ENCODE assay signal across 21 cellular contexts in genomic region chr3:42686832-42687650, GRCh38. TPM values are rescaled to one million over a fixed set of nuclear protein-coding genes. Genes with fewer than 3 reads are reported as not detected.
DNase-seq lines count a peak whose midpoint lies in the region; ATAC-seq, FAIRE-seq and TF ChIP-seq lines count a peak whose summit lies in the region.
"Had no signal": no experiment of that assay in that cellular context is flagged by ENCODE, and none has a peak within 500 bp of the region (broad histone marks: within the 10 kb centered on the region; RNA-seq: fewer than 3 reads in every experiment).

No MANE protein-coding gene starts in this region.

- TF ChIP-seq POLR2A in K562 (conservative IDR thresholded peaks at IDR 0.05): no peak

- DNase-seq in left cardiac atrium (peak; percentile 9), left ventricle myocardium superior (no peak), K562 (ENCODE audit: extremely low read depth in 1 of 4, low spot score in 3 of 4) (no peak), upper lobe of right lung (peak; percentile 27)
- DNase-seq: ACHN, AML-193, DMS79, GOT3, KG1, NCI-H1694 treated with DMSO at 0.1 percent for 48 hours, NCI-H774, SHP77 treated with DMSO at 0.1 percent for 48 hours had no signal

- no peak for TF ChIP-seq RAD21 in K562 (CRISPR knock-in tag; conservative IDR thresholded peaks at IDR 0.05 in 1 of 2, IDR thresholded peaks at IDR 0.05 in 1 of 2)

- H3K36me3 Mint-ChIP-seq in nephron (ENCODE audit: low read depth): no peaks in the 10 kb centered on the region
- H3K36me3 Mint-ChIP-seq: CD14-positive monocyte had no signal

- peak overlapping the region; percentile 6 to 80 (median 79) for H3K4me3 Mint-ChIP-seq in nephron

- H3K9me3 Mint-ChIP-seq in nephron: no peaks in the 10 kb centered on the region

- no peak overlapping the region for H3K9ac ChIP-seq in K562 (ENCODE audit: insufficient read depth in 1 of 2, low read depth in 2 of 2, low read length in 2 of 2)

- H3K4me2 ChIP-seq in K562 (ENCODE audit: insufficient read depth, low read length): no peak overlapping the region

- peaks cover 24% of the 10 kb centered on the region for H3K27me3 Mint-ChIP-seq in nephron (ENCODE audit: low read depth)

- intact Hi-C loops in left cardiac atrium (cut with DNase I) (no loop called here), left ventricle myocardium superior (cut with micrococcal nuclease) (no loop called here), K562 (cut with micrococcal nuclease) (no loop called here), upper lobe of right lung (cut with DNase I) (no loop called here)

- in situ Hi-C loops in K562 (cut with MboI): no loop called here

- BruUV-seq in K562 (replicated peaks; lab: Mats Ljungman, UMichigan): no TSS peak

- peaks cover 36 to 75% of the 10 kb centered on the region in 2 experiments for H3K27me3 ChIP-seq in K562 (ENCODE audit: control insufficient read depth in 2 of 2, insufficient read depth in 2 of 2, low read length in 2 of 2)
- peaks cover 8% of the 10 kb centered on the region for H3K27me3 ChIP-seq in upper lobe of right lung

- no peak overlapping the region for H2AFZ ChIP-seq in K562 (ENCODE audit: low read depth, low read length)

- TF ChIP-seq CTCF in K562 (IDR thresholded peaks at IDR 0.05 in 2 of 3, conservative IDR thresholded peaks at IDR 0.05 in 1 of 3; ENCODE audit: insufficient read depth in 2 of 3, low read depth in 1 of 3, low read length in 3 of 3) (no peak), nephron (IDR thresholded peaks at IDR 0.05; ENCODE audit: unreplicated experiment in 3 of 3) (no peak), upper lobe of right lung (IDR thresholded peaks at IDR 0.05) (no peak)

- peaks cover 17% of the 10 kb centered on the region; the same call in 1 of the 2 replicates for H4K20me1 ChIP-seq in K562 (replicated peaks; ENCODE audit: control insufficient read depth, insufficient read depth, low read length)

- CTCF ChIA-PET in K562 (lab: Yijun Ruan, JAX; ENCODE audit: low intra/inter-chr PET ratio): no interaction called here

- H3K27ac ChIP-seq in K562 (ENCODE audit: extremely low read depth, low read depth, low read length): no peak overlapping the region
- H3K27ac ChIP-seq in upper lobe of right lung: no peak overlapping the region

- ATAC-seq in left cardiac atrium: no peak
- ATAC-seq in left ventricle myocardium superior: no peak
- ATAC-seq in K562: no peak
- no peak for ATAC-seq in upper lobe of right lung
- no peak for ATAC-seq in HG02798 (IDR thresholded peaks at IDR 0.05; ENCODE audit: poor library complexity, unreplicated experiment)
- no peak for ATAC-seq in HG02981 (IDR thresholded peaks at IDR 0.05; ENCODE audit: unreplicated experiment)

- 2% methylated on average over 7 of the region's 7 CpGs for WGBS in K562 (ENCODE audit: insufficient coverage, low coverage, missing lambda C conversion rate)

- no peaks in the 10 kb centered on the region for H3K79me2 ChIP-seq in K562 (ENCODE audit: control insufficient read depth, insufficient read depth, low read length)

- no peak overlapping the region for H3K4me3 ChIP-seq in K562
- no peak overlapping the region for H3K4me3 ChIP-seq in upper lobe of right lung

- H3K9me1 ChIP-seq in K562 (ENCODE audit: control insufficient read depth, insufficient read depth, low read length): peaks cover 5% of the 10 kb centered on the region

- H3K9me3 ChIP-seq in K562 (replicated peaks; ENCODE audit: control insufficient read depth, insufficient read depth, low read depth, low read length) (no peaks in the 10 kb centered on the region), upper lobe of right lung (no peaks in the 10 kb centered on the region)

- POLR2A ChIA-PET in K562 (lab: Yijun Ruan, JAX): interaction anchor here (0.6 kb wide), 1 partner anchor 44 kb away, joined by 5 read pairs; no protein-coding TSS in a partner anchor

- no peaks in the 10 kb centered on the region for H3K36me3 ChIP-seq in K562 (ENCODE audit: control insufficient read depth, insufficient read depth, low read length)
- H3K36me3 ChIP-seq in upper lobe of right lung: no peaks in the 10 kb centered on the region

- no peak overlapping the region for H3K27ac Mint-ChIP-seq in nephron

- no peak for FAIRE-seq in K562 (lab: Jason Lieb, UNC)
- FAIRE-seq: GM12892, GM18507, RCC 7860 had no signal

- peaks cover 3 to 26% of the 10 kb centered on the region in 2 experiments; a peak in 3 of 5 replicates for H3K4me1 ChIP-seq in K562 (replicated peaks in 1 of 2; ENCODE audit: control insufficient read depth in 2 of 2, insufficient read depth in 2 of 2, low read length in 2 of 2)
- no peaks in the 10 kb centered on the region for H3K4me1 ChIP-seq in upper lobe of right lung

- no peak for TF ChIP-seq EP300 in K562 (IDR thresholded peaks at IDR 0.05; ENCODE audit: low read length)

- peaks cover 38% of the 10 kb centered on the region for H3K4me1 Mint-ChIP-seq in nephron

TF ChIP-seq in K562, 482 proteins besides CTCF, POLR2A, EP300 and RAD21 (continues in another document):
- TF ChIP-seq RCOR1 (IDR thresholded peaks at IDR 0.05; ENCODE audit: borderline replicate concordance in 1 of 2, low read depth in 2 of 2, low read length in 2 of 2) (0 out of 4 replicates have a peak, but pooled peaks of 1 of the 2 experiments have one; percentile 26), KDM1A (IDR thresholded peaks at IDR 0.05) (peak in 1 of 2 experiments; percentile 53; a peak in 1 of 4 replicates), HDAC1 (IDR thresholded peaks at IDR 0.05) (0 out of 4 replicates have a peak, but pooled peaks of 1 of the 2 experiments have one; percentile 15), BCOR (IDR thresholded peaks at IDR 0.05) (peak; percentile 88), ZNF311 (CRISPR knock-in tag; IDR thresholded peaks at IDR 0.05) (no peak)

RNA-seq across cellular contexts. Expression of gene KLHL40, which starts 1.7 kb away (rescaled TPM):
- total RNA-seq in left cardiac atrium (under 1 TPM in 1 of 2 donors, not detected in 1; 0.86 TPM), left ventricle myocardium superior (0.12 TPM), K562 (2014; rRNA removed) (not detected in 2 replicates), K562 (2014; rRNA removed; fragmentation: Illumina TruSeq; extraction: Trizol) (not detected in 2 replicates), K562 (2015; rRNA removed; fragmentation: Illumina TruSeq; extraction: Trizol) (not detected in 2 replicates), K562 (2021) (not detected in 2 replicates), upper lobe of right lung (not detected)
- total RNA-seq in K562 (2011; cell fraction: chromatin; rRNA removed; ENCODE audit: low replicate concordance): not detected in 2 replicates
- total RNA-seq in K562 (2011; cell fraction: nucleolus; rRNA removed): not detected in 2 replicates
- not detected in 2 replicates for total RNA-seq in K562 (2011; cell fraction: nucleoplasm; rRNA removed)
- polyA plus RNA-seq in K562 (2011; rRNA removed) (not detected in 2 replicates), K562 (2014; fragmentation: Illumina TruSeq; extraction: Trizol) (not detected in 2 replicates), K562 (2014; fragmentation: Nextera tagmentation; extraction: Ambion mirVana) (not detected), K562 (2014; rRNA removed) (not detected in 2 replicates)
- not detected in 2 replicates for polyA plus RNA-seq in K562 (2011; cell fraction: cytosol; rRNA removed)
- not detected in 2 replicates for polyA plus RNA-seq in K562 (2011; cell fraction: nucleus; rRNA removed)
- not detected in 2 replicates for polyA plus RNA-seq in K562 (2012)
- not detected in 2 replicates for polyA minus RNA-seq in K562 (2011; rRNA and poly(A)+ RNA removed)
- polyA minus RNA-seq in K562 (2011; cell fraction: cytosol; rRNA and poly(A)+ RNA removed): not detected in 2 replicates
- not detected in 2 replicates for polyA minus RNA-seq in K562 (2011; cell fraction: nucleus; rRNA and poly(A)+ RNA removed)
- total RNA-seq: NCI-H460, OCI-LY7 had no signal
- polyA plus RNA-seq: CD14-positive monocyte had no signal

RNA-seq across cellular contexts. Expression of gene HHATL, which starts 15.6 kb away (rescaled TPM):
- 100 to 1,000 TPM; 431 to 706 TPM for total RNA-seq in left cardiac atrium
- total RNA-seq in left ventricle myocardium superior: 463 TPM
- total RNA-seq in K562 (2011; cell fraction: chromatin; rRNA removed; ENCODE audit: low replicate concordance): not detected in 2 replicates
- not detected in 2 replicates for total RNA-seq in K562 (2011; cell fraction: nucleolus; rRNA removed)
- total RNA-seq in K562 (2011; cell fraction: nucleoplasm; rRNA removed): not detected in 2 replicates
- total RNA-seq in K562 (2014; rRNA removed): not detected in 2 replicates
- not detected in 2 replicates for total RNA-seq in K562 (2014; rRNA removed; fragmentation: Illumina TruSeq; extraction: Trizol)
- not detected in 2 replicates for total RNA-seq in K562 (2015; rRNA removed; fragmentation: Illumina TruSeq; extraction: Trizol)
- not detected in 2 replicates for total RNA-seq in K562 (2021)
- not detected in 2 replicates for polyA plus RNA-seq in K562 (2011; rRNA removed)
- not detected in 2 replicates for polyA plus RNA-seq in K562 (2011; cell fraction: cytosol; rRNA removed)
- not detected in 2 replicates for polyA plus RNA-seq in K562 (2011; cell fraction: nucleus; rRNA removed)
- polyA plus RNA-seq in K562 (2012): not detected in 2 replicates
- not detected in 2 replicates for polyA plus RNA-seq in K562 (2014; fragmentation: Illumina TruSeq; extraction: Trizol)
- polyA plus RNA-seq in K562 (2014; fragmentation: Nextera tagmentation; extraction: Ambion mirVana): not detected
- polyA plus RNA-seq in K562 (2014; rRNA removed): not detected in 2 replicates
- not detected in 2 replicates for polyA minus RNA-seq in K562 (2011; rRNA and poly(A)+ RNA removed)
- polyA minus RNA-seq in K562 (2011; cell fraction: cytosol; rRNA and poly(A)+ RNA removed): not detected in 2 replicates
- polyA minus RNA-seq in K562 (2011; cell fraction: nucleus; rRNA and poly(A)+ RNA removed): not detected in 2 replicates
- not detected for total RNA-seq in upper lobe of right lung
- total RNA-seq: NCI-H460, OCI-LY7 had no signal
- polyA plus RNA-seq: CD14-positive monocyte had no signal

RNA-seq across cellular contexts. Expression of gene ZBTB47, which starts 33.5 kb away (rescaled TPM):
- total RNA-seq in left cardiac atrium (100 to 1,000 TPM in 1 of 2 donors, 10 to 100 TPM in 1; 68.5 to 108 TPM), left ventricle myocardium superior (90.5 TPM), K562 (2014; rRNA removed) (3.4 and 5.0 TPM in 2 replicates), K562 (2014; rRNA removed; fragmentation: Illumina TruSeq; extraction: Trizol) (0.45 and 0.58 TPM in 2 replicates), K562 (2015; rRNA removed; fragmentation: Illumina TruSeq; extraction: Trizol) (1.8 and 1.9 TPM in 2 replicates), K562 (2021) (2.9 and 4.6 TPM in 2 replicates), upper lobe of right lung (28.1 TPM)
- total RNA-seq in K562 (2011; cell fraction: chromatin; rRNA removed; ENCODE audit: low replicate concordance): 2.9 and 11.3 TPM in 2 replicates
- total RNA-seq in K562 (2011; cell fraction: nucleolus; rRNA removed): 7.5 and 7.8 TPM in 2 replicates
- 5.3 and 5.7 TPM in 2 replicates for total RNA-seq in K562 (2011; cell fraction: nucleoplasm; rRNA removed)
- polyA plus RNA-seq in K562 (2011; rRNA removed) (1.7 and 2.2 TPM in 2 replicates), K562 (2014; fragmentation: Illumina TruSeq; extraction: Trizol) (1.6 and 2.3 TPM in 2 replicates), K562 (2014; fragmentation: Nextera tagmentation; extraction: Ambion mirVana) (under 1 TPM in 1 of 2 experiments, not detected in 1; 0.11 TPM), K562 (2014; rRNA removed) (2.7 and 2.9 TPM in 2 replicates)
- 1.8 and 3.3 TPM in 2 replicates for polyA plus RNA-seq in K562 (2011; cell fraction: cytosol; rRNA removed)
- polyA plus RNA-seq in K562 (2011; cell fraction: nucleus; rRNA removed): 4.4 and 8.8 TPM in 2 replicates
- 1.8 and 2.8 TPM in 2 replicates for polyA plus RNA-seq in K562 (2012)
- 1.8 and 2.8 TPM in 2 replicates for polyA minus RNA-seq in K562 (2011; rRNA and poly(A)+ RNA removed)
- polyA minus RNA-seq in K562 (2011; cell fraction: cytosol; rRNA and poly(A)+ RNA removed): 2.0 and 2.1 TPM in 2 replicates
- 5.9 and 7.1 TPM in 2 replicates for polyA minus RNA-seq in K562 (2011; cell fraction: nucleus; rRNA and poly(A)+ RNA removed)

Comparison
In these comparisons a context has a peak if more than half of its experiments do, and no peak if none do; other contexts are left out.
1. DNase-seq: peak in left cardiac atrium (single experiment) and upper lobe of right lung (single experiment); none in left ventricle myocardium superior (single experiment) and K562 (0 of 4).
2. RNA of gene HHATL, which starts 15.6 kb away (total RNA-seq): 431 to 706 TPM in left cardiac atrium and 463 TPM in left ventricle myocardium superior (single experiment); not detected in upper lobe of right lung (single experiment) and not detected in K562; every median in the first group is over 100 times any median in the second.